Comparison of ENCODE assay signal across 3 cellular contexts in genomic region chr20:46312075-46312944, GRCh38.
TF ChIP-seq lines count a peak whose summit lies in the region.

No MANE protein-coding gene starts in this region.

TF ChIP-seq in HCT116, 20 proteins besides CTCF, POLR2A, EP300 and RAD21:
- no peak for TF ChIP-seq EGR1 (IDR thresholded peaks at IDR 0.05; ENCODE audit: low read depth)
- TF ChIP-seq EZH2 (IDR thresholded peaks at IDR 0.05), result no peak
- TF ChIP-seq YY1 (IDR thresholded peaks at IDR 0.05; ENCODE audit: extremely low read depth, insufficient replicate concordance, low read depth, low read length), result no peak
- no peak; the same call in 1 of the 2 replicates for TF ChIP-seq EZH2phosphoT487 (IDR thresholded peaks at IDR 0.05; ENCODE audit: borderline replicate concordance)
- peak; percentile 72 for TF ChIP-seq TCF7L2 (IDR thresholded peaks at IDR 0.05; ENCODE audit: borderline replicate concordance, extremely low read depth, insufficient read depth, insufficient read length)
- no peak for TF ChIP-seq ZNF274 (IDR thresholded peaks at IDR 0.05; ENCODE audit: low read depth, low read length)

TF ChIP-seq in K562, 482 proteins besides CTCF, POLR2A, EP300 and RAD21 (continues in another document):
- TF ChIP-seq ZBTB7A (IDR thresholded peaks at IDR 0.05; ENCODE audit: borderline replicate concordance, control insufficient read depth, low read depth, low read length), result peak; percentile 93
- TF ChIP-seq PBX2 (CRISPR knock-in tag; IDR thresholded peaks at IDR 0.05; ENCODE audit: low read depth), result no peak
- no peak for TF ChIP-seq PBX2 (tag; conservative IDR thresholded peaks at IDR 0.05; ENCODE audit: low read depth)
- 0 out of 2 replicates have a peak, but pooled peaks have one; percentile 1 for TF ChIP-seq CXXC5 (CRISPR knock-in tag; IDR thresholded peaks at IDR 0.05)
- TF ChIP-seq CBFA2T3 (IDR thresholded peaks at IDR 0.05), result peak; percentile 35; the same call in 1 of the 2 replicates
- peak in 1 of 2 experiments; percentile 88; a peak in 2 of 4 replicates for TF ChIP-seq MAZ (CRISPR knock-in tag; conservative IDR thresholded peaks at IDR 0.05 in 1 of 2, IDR thresholded peaks at IDR 0.05 in 1 of 2)
- TF ChIP-seq, protein P1, sequence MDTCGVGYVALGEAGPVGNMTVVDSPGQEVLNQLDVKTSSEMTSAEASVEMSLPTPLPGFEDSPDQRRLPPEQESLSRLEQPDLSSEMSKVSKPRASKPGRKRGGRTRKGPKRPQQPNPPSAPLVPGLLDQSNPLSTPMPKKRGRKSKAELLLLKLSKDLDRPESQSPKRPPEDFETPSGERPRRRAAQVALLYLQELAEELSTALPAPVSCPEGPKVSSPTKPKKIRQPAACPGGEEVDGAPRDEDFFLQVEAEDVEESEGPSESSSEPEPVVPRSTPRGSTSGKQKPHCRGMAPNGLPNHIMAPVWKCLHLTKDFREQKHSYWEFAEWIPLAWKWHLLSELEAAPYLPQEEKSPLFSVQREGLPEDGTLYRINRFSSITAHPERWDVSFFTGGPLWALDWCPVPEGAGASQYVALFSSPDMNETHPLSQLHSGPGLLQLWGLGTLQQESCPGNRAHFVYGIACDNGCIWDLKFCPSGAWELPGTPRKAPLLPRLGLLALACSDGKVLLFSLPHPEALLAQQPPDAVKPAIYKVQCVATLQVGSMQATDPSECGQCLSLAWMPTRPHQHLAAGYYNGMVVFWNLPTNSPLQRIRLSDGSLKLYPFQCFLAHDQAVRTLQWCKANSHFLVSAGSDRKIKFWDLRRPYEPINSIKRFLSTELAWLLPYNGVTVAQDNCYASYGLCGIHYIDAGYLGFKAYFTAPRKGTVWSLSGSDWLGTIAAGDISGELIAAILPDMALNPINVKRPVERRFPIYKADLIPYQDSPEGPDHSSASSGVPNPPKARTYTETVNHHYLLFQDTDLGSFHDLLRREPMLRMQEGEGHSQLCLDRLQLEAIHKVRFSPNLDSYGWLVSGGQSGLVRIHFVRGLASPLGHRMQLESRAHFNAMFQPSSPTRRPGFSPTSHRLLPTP (IDR thresholded peaks at IDR 0.05; ENCODE audit: borderline replicate concordance, extremely low read depth, insufficient read length), result no peak
- 0 out of 2 replicates have a peak, but pooled peaks have one; percentile 50 for TF ChIP-seq TOE1 (IDR thresholded peaks at IDR 0.05; ENCODE audit: borderline replicate concordance)
- TF ChIP-seq TOE1 (CRISPR knock-in tag; IDR thresholded peaks at IDR 0.05; ENCODE audit: borderline replicate concordance, low read depth), result no peak
- peak; percentile 1; the same call in 1 of the 2 replicates for TF ChIP-seq ZNF316 (IDR thresholded peaks at IDR 0.05)
- TF ChIP-seq, protein P2, sequence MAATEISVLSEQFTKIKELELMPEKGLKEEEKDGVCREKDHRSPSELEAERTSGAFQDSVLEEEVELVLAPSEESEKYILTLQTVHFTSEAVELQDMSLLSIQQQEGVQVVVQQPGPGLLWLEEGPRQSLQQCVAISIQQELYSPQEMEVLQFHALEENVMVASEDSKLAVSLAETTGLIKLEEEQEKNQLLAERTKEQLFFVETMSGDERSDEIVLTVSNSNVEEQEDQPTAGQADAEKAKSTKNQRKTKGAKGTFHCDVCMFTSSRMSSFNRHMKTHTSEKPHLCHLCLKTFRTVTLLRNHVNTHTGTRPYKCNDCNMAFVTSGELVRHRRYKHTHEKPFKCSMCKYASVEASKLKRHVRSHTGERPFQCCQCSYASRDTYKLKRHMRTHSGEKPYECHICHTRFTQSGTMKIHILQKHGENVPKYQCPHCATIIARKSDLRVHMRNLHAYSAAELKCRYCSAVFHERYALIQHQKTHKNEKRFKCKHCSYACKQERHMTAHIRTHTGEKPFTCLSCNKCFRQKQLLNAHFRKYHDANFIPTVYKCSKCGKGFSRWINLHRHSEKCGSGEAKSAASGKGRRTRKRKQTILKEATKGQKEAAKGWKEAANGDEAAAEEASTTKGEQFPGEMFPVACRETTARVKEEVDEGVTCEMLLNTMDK (IDR thresholded peaks at IDR 0.05; ENCODE audit: borderline replicate concordance, insufficient read depth, low read depth, low read length, poor library complexity, severe bottlenecking), result peak; percentile 85
- TF ChIP-seq TRIM24 (IDR thresholded peaks at IDR 0.05), result 0 out of 4 replicates have a peak, but pooled peaks of 1 of the 2 experiments have one; percentile 19
- TF ChIP-seq ZNF785 (CRISPR knock-in tag; IDR thresholded peaks at IDR 0.05), result no peak
- peak; percentile 55; the same call in 1 of the 2 replicates for TF ChIP-seq EHMT2 (IDR thresholded peaks at IDR 0.05)
- TF ChIP-seq, protein P3, sequence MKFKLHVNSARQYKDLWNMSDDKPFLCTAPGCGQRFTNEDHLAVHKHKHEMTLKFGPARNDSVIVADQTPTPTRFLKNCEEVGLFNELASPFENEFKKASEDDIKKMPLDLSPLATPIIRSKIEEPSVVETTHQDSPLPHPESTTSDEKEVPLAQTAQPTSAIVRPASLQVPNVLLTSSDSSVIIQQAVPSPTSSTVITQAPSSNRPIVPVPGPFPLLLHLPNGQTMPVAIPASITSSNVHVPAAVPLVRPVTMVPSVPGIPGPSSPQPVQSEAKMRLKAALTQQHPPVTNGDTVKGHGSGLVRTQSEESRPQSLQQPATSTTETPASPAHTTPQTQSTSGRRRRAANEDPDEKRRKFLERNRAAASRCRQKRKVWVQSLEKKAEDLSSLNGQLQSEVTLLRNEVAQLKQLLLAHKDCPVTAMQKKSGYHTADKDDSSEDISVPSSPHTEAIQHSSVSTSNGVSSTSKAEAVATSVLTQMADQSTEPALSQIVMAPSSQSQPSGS (CRISPR knock-in tag; IDR thresholded peaks at IDR 0.05), result no peak
- TF ChIP-seq TAF9B (IDR thresholded peaks at IDR 0.05; ENCODE audit: partially characterized antibody), result peak; percentile 9
- TF ChIP-seq HDAC1 (IDR thresholded peaks at IDR 0.05), result peak in 1 of 2 experiments; percentile 41; a peak in 1 of 4 replicates

TF ChIP-seq in GM12891, 5 proteins besides CTCF, POLR2A, EP300 and RAD21:
- no peak for TF ChIP-seq POU2F2 (IDR thresholded peaks at IDR 0.05; ENCODE audit: low read depth, low read length)
- no peak for TF ChIP-seq SPI1 (IDR thresholded peaks at IDR 0.05; ENCODE audit: low read depth, low read length)
- no peak for TF ChIP-seq POLR2AphosphoS5 (IDR thresholded peaks at IDR 0.05; ENCODE audit: low read depth, low read length)
- no peak for TF ChIP-seq TAF1 (IDR thresholded peaks at IDR 0.05; ENCODE audit: low read depth, low read length)
- no peak for TF ChIP-seq PAX5 (IDR thresholded peaks at IDR 0.05; ENCODE audit: insufficient read depth, low read length, severe bottlenecking)
